Comparison of ENCODE assay signal across 1 cellular context in the genomic region with DNA sequence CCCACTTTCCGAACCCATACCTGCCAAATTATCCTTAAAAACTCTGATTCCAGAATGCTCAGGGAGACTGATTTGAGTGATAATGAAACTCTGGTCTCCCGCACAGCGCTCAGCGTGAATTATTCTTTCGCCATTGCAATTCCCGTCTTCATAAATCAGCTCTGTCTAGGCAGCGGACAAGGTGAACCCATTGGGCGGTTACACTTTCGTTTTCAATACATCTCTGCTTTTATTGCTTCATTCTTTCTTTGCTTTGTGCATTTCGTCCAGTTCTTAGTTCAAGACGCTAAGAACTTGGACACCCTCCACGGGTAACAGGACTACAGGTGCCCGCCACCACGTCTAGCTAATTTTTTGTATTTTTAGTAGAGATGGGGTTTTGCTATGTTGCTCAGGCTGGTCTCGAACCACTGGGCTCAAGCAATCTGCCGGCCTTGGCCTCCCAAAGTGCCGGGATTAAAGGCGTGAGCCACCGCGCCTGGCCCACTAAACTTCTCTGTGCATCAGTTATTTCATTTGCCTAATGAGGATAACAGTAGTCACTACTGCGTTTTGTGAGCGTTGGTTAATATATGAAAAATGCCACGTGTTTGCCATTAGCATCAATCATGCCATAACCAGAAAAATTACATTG.
TF ChIP-seq lines count a peak whose summit lies in the region.

No MANE protein-coding gene starts in this region.

TF ChIP-seq in H1, 55 proteins besides CTCF, POLR2A, EP300 and RAD21:
- TF ChIP-seq EZH2 (IDR thresholded peaks at IDR 0.05; ENCODE audit: low read depth, low read length, severe bottlenecking) (no peak), SRF (IDR thresholded peaks at IDR 0.05; ENCODE audit: low read depth, low read length) (no peak), CBX5 (IDR thresholded peaks at IDR 0.05; ENCODE audit: low read depth, low read length) (no peak), CBX8 (IDR thresholded peaks at IDR 0.05; ENCODE audit: borderline replicate concordance, low read depth, low read length) (no peak), CHD1 (IDR thresholded peaks at IDR 0.05; ENCODE audit: low read depth, low read length) (no peak), SIN3A (conservative IDR thresholded peaks at IDR 0.05 in 1 of 2, IDR thresholded peaks at IDR 0.05 in 1 of 2; ENCODE audit: low read depth in 1 of 2, low read length in 2 of 2) (no peak), TCF12 (IDR thresholded peaks at IDR 0.05; ENCODE audit: low read depth, low read length) (no peak), KDM5A (IDR thresholded peaks at IDR 0.05; ENCODE audit: low read length) (no peak), SIX5 (IDR thresholded peaks at IDR 0.05; ENCODE audit: low read depth, low read length) (no peak), SAP30 (IDR thresholded peaks at IDR 0.05; ENCODE audit: insufficient read depth, insufficient replicate concordance, low read length) (no peak)
